ENCODE assay signal across 8 cellular contexts in genomic region chr3:111311709-111312235, GRCh38.
DNase-seq lines count a peak whose midpoint lies in the region; ATAC-seq, FAIRE-seq and TF ChIP-seq lines count a peak whose summit lies in the region.

No MANE protein-coding gene starts in this region.

- WGBS in neuronal stem cell (ENCODE audit: extremely low coverage in 2 of 2, insufficient read length in 2 of 2, insufficient replicate concordance in 1 of 2), 2 donors: no CpG with 5 or more reads among the region's 2 CpGs

- no peak overlapping the region for H3K9ac ChIP-seq in neuronal stem cell (ENCODE audit: low read depth, low read length, poor library complexity)

- FAIRE-seq in H54 (lab: Jason Lieb, UNC): no peak

- peaks cover 0 to 1% of the 10 kb centered on the region in 2 donors for H3K4me1 ChIP-seq in neuronal stem cell (ENCODE audit: control insufficient read depth in 2 of 2, insufficient read depth in 1 of 2, low read depth in 1 of 2, low read length in 2 of 2)

- no peak overlapping the region for H3K4me3 ChIP-seq in neuronal stem cell (ENCODE audit: low read length in 2 of 2)

- no peak overlapping the region for H3K14ac ChIP-seq in neuronal stem cell (ENCODE audit: low read length)

- H3K23ac ChIP-seq in neuronal stem cell (ENCODE audit: low read depth, low read length, poor library complexity): no peak overlapping the region

- H3K36me3 ChIP-seq in neuronal stem cell (replicated peaks in 1 of 2; ENCODE audit: control insufficient read depth in 2 of 2, insufficient read depth in 2 of 2, low read length in 2 of 2): no peaks in the 10 kb centered on the region

- H3K27ac ChIP-seq in neuronal stem cell (replicated peaks; ENCODE audit: low read length): no peak overlapping the region

- H3K79me1 ChIP-seq in neuronal stem cell (ENCODE audit: low read depth, low read length): no peaks in the 10 kb centered on the region

- H3K4ac ChIP-seq in neuronal stem cell (ENCODE audit: low read length): no peak overlapping the region

- H2BK120ac ChIP-seq in neuronal stem cell (ENCODE audit: low read depth, low read length): no peak overlapping the region

- no peak overlapping the region for H2BK5ac ChIP-seq in neuronal stem cell (ENCODE audit: low read length)

- H2AK5ac ChIP-seq in neuronal stem cell (ENCODE audit: low read depth, low read length): no peak overlapping the region

- H4K8ac ChIP-seq in neuronal stem cell (ENCODE audit: low read depth, low read length): no peak overlapping the region

- H3K4me2 ChIP-seq in neuronal stem cell (ENCODE audit: insufficient read depth, low read length, poor library complexity, severe bottlenecking): no peak overlapping the region

- H3K18ac ChIP-seq in neuronal stem cell (ENCODE audit: low read length): no peak overlapping the region

- no peak for TF ChIP-seq POLR2A in H54 (IDR thresholded peaks at IDR 0.05; ENCODE audit: low read depth, low read length)

- no peak overlapping the region for H2BK15ac ChIP-seq in neuronal stem cell (ENCODE audit: low read length)

- no peak overlapping the region for H4K91ac ChIP-seq in neuronal stem cell (ENCODE audit: low read depth, low read length, poor library complexity)

- DNase-seq in SKM-1 treated with dmso at 0.1 percent for 144 hours (lab: John Stamatoyannopoulos, UW; ENCODE audit: unreplicated experiment) (peak; percentile 21), neuronal stem cell (ENCODE audit: low spot score) (no peak), T-helper 9 cell (no peak), cerebellar cortex (ENCODE audit: low spot score) (no peak), H54 (ENCODE audit: insufficient read length, low spot score) (no peak)

- H2BK12ac ChIP-seq in neuronal stem cell (ENCODE audit: low read length): no peak overlapping the region

- H2AFZ ChIP-seq in neuronal stem cell (ENCODE audit: low read length): peak overlapping the region; percentile 9

- no peaks in the 10 kb centered on the region for H3K27me3 ChIP-seq in neuronal stem cell (ENCODE audit: control insufficient read depth in 3 of 3, insufficient read depth in 3 of 3, low read depth in 1 of 3, low read length in 3 of 3)

- H3K9me3 ChIP-seq in neuronal stem cell (replicated peaks in 1 of 2; ENCODE audit: control insufficient read depth in 2 of 2, insufficient read depth in 1 of 2, low read depth in 1 of 2, low read length in 2 of 2): no peaks in the 10 kb centered on the region

- peak; percentile 78 for ATAC-seq in GM19035 (IDR thresholded peaks at IDR 0.05; ENCODE audit: unreplicated experiment)
- ATAC-seq in HG02870 (IDR thresholded peaks at IDR 0.05; ENCODE audit: unreplicated experiment): peak; percentile 87
- no peak for ATAC-seq in GM19328 (IDR thresholded peaks at IDR 0.05; ENCODE audit: unreplicated experiment)
